In the genomic region with DNA sequence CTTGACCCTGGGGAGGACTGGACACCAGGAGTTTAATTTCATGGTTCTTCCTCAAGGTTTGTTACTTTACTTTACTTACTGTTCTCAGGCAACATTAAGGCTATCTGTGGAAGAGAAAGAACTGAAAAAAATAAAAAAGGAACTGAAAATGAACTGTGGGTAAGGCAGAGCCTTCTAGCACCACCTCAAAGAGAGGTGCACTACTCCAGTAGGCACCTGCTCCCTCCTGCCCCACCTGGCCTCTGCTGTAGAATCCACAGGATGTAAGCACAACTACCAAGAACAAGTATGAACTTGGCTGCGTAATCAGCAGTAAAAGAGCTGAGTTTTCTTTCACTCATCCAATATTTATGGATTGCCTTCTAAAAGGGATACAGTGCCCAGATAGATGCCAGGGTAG, we compare ENCODE assay signal across 23 cellular contexts. TPM values are rescaled to one million over a fixed set of nuclear protein-coding genes. Genes with fewer than 3 reads are reported as not detected.
"Had no signal": no experiment of that assay in that cellular context is flagged by ENCODE, and none has a peak within 500 bp of the region (broad histone marks: within the 10 kb centered on the region; RNA-seq: fewer than 3 reads in every experiment).

No MANE protein-coding gene starts in this region.

- H3K27me3 Mint-ChIP-seq: activated CD4-positive, alpha-beta T cell treated with anti-CD3 and anti-CD28 coated beads for 36 hours; activated T-cell treated with anti-CD3 and anti-CD28 coated beads, Interleukin-2, amount 50 U/mL, for 24 hours; activated T-helper 17 cell treated with anti-CD3 and anti-CD28 coated beads, Interleukin-2, amount 50 U/mL, for 72 hours had no signal

- H3K36me3 Mint-ChIP-seq: stimulated activated effector memory CD8-positive, alpha-beta T cell treated with anti-CD3 and anti-CD28 coated beads, Interleukin-12 subunit alpha, Interleukin-12 subunit beta, amount 100 ng/mL, for 72 hours had no signal

- H3K27me3 ChIP-seq: dorsolateral prefrontal cortex, esophagus squamous epithelium, gastroesophageal sphincter, heart left ventricle, transverse colon had no signal

- H3K4me3 Mint-ChIP-seq: activated CD4-positive, alpha-beta T cell treated with anti-CD3 and anti-CD28 coated beads for 36 hours; activated T-cell treated with anti-CD3 and anti-CD28 coated beads, Interleukin-2, amount 50 U/mL, for 24 hours; activated T-helper 17 cell treated with anti-CD3 and anti-CD28 coated beads, Interleukin-2, amount 50 U/mL, for 72 hours; nephron progenitor cell; stimulated activated effector memory CD8-positive, alpha-beta T cell treated with anti-CD3 and anti-CD28 coated beads, Interleukin-12 subunit alpha, Interleukin-12 subunit beta, amount 100 ng/mL, for 72 hours had no signal

- H3K27ac Mint-ChIP-seq: activated CD4-positive, alpha-beta T cell treated with anti-CD3 and anti-CD28 coated beads for 36 hours; activated naive CD4-positive, alpha-beta T cell treated with anti-CD3 and anti-CD28 coated beads, Interleukin-2, amount 50 U/mL, for 72 hours; activated T-cell treated with anti-CD3 and anti-CD28 coated beads, Interleukin-2, amount 50 U/mL, for 24 hours; activated T-helper 17 cell treated with anti-CD3 and anti-CD28 coated beads, Interleukin-2, amount 50 U/mL, for 72 hours; nephron progenitor cell; stimulated activated effector memory CD8-positive, alpha-beta T cell treated with anti-CD3 and anti-CD28 coated beads, Interleukin-12 subunit alpha, Interleukin-12 subunit beta, amount 100 ng/mL, for 72 hours had no signal

- H3K4me1 ChIP-seq: esophagus squamous epithelium, gastroesophageal sphincter, parathyroid adenoma, transverse colon had no signal

- H3K27ac ChIP-seq: esophagus squamous epithelium, gastroesophageal sphincter, heart left ventricle, parathyroid adenoma, transverse colon had no signal

- H3K4me1 Mint-ChIP-seq: activated CD4-positive, alpha-beta T cell treated with anti-CD3 and anti-CD28 coated beads for 36 hours; activated T-helper 17 cell treated with anti-CD3 and anti-CD28 coated beads, Interleukin-2, amount 50 U/mL, for 72 hours; nephron progenitor cell; stimulated activated effector memory CD8-positive, alpha-beta T cell treated with anti-CD3 and anti-CD28 coated beads, Interleukin-12 subunit alpha, Interleukin-12 subunit beta, amount 100 ng/mL, for 72 hours had no signal

- H3K4me3 ChIP-seq: dorsolateral prefrontal cortex, esophagus squamous epithelium, gastroesophageal sphincter, heart left ventricle, transverse colon had no signal

- ATAC-seq: activated CD4-positive, alpha-beta T cell treated with anti-CD3 and anti-CD28 coated beads for 36 hours; activated naive CD4-positive, alpha-beta T cell treated with anti-CD3 and anti-CD28 coated beads, Interleukin-2, amount 50 U/mL, for 72 hours; activated T-helper 17 cell treated with anti-CD3 and anti-CD28 coated beads, Interleukin-2, amount 50 U/mL, for 72 hours; gastroesophageal sphincter; left cardiac atrium; right cardiac atrium; stimulated activated effector memory CD8-positive, alpha-beta T cell treated with anti-CD3 and anti-CD28 coated beads, Interleukin-12 subunit alpha, Interleukin-12 subunit beta, amount 100 ng/mL, for 72 hours had no signal

- DNase-seq: activated CD4-positive, alpha-beta T cell treated with anti-CD3 and anti-CD28 coated beads for 36 hours; activated CD4-positive, alpha-beta T cell treated with anti-CD3 and anti-CD28 coated beads, Interleukin-2, amount 50 U/mL, for 4 hours; activated CD8-positive, alpha-beta memory T cell treated with anti-CD3 and anti-CD28 coated beads for 24 hours; activated CD8-positive, alpha-beta memory T cell treated with anti-CD3 and anti-CD28 coated beads, Interleukin-2, amount 50 U/mL, for 4 hours; activated T-cell treated with anti-CD3 and anti-CD28 coated beads, Interleukin-2, amount 50 U/mL, for 24 hours; central memory CD4-positive, alpha-beta T cell; dorsolateral prefrontal cortex; esophagus squamous epithelium; heart left ventricle; islet precursor cell; left cardiac atrium; mesenchymal stem cell; nephron progenitor cell; nucleus accumbens; right cardiac atrium; stimulated activated CD4-positive, alpha-beta T cell treated with anti-CD3 and anti-CD28 coated beads, Interleukin-1b, Interleukin-23, amount 100 ng/mL, for 48 hours; T-helper 9 cell; transverse colon had no signal

RNA-seq across cellular contexts. Expression of gene ZNF112, which starts 12.2 kb away (rescaled TPM):
- total RNA-seq: activated naive CD4-positive, alpha-beta T cell treated with anti-CD3 and anti-CD28 coated beads, Interleukin-2, amount 50 U/mL, for 72 hours; activated T-helper 17 cell treated with anti-CD3 and anti-CD28 coated beads, Interleukin-2, amount 50 U/mL, for 72 hours had no signal
